In genomic region chr17:52606098-52606497, GRCh38 we compare ENCODE assay signal across 28 cellular contexts.
DNase-seq lines count a peak whose midpoint lies in the region; ATAC-seq and TF ChIP-seq lines count a peak whose summit lies in the region.
"Had no signal": no experiment of that assay in that cellular context is flagged by ENCODE, and none has a peak within 500 bp of the region (broad histone marks: within the 10 kb centered on the region; RNA-seq: fewer than 3 reads in every experiment).

No MANE protein-coding gene starts in this region.

- in situ Hi-C loops in GM23248 (cut with MboI), result no loop called here

- no peaks in the 10 kb centered on the region for H3K27me3 Mint-ChIP-seq in CD14-positive monocyte (ENCODE audit: low read depth in 3 of 3)

- H3K36me3 ChIP-seq in GM23248 (ENCODE audit: low read depth), result no peaks in the 10 kb centered on the region
- no peaks in the 10 kb centered on the region for H3K36me3 ChIP-seq in PC-3 (ENCODE audit: low read depth, low read length)
- H3K36me3 ChIP-seq in thyroid gland, result no peaks in the 10 kb centered on the region
- H3K36me3 ChIP-seq: cardiac muscle cell, colonic mucosa, esophagus squamous epithelium, gastroesophageal sphincter, MG63, transverse colon, WERI-Rb-1 had no signal

- H3K4me1 ChIP-seq in GM23248 (ENCODE audit: insufficient read depth) (no peaks in the 10 kb centered on the region), PC-3 (ENCODE audit: insufficient read depth, low read length) (no peaks in the 10 kb centered on the region), thyroid gland (no peaks in the 10 kb centered on the region)
- H3K4me1 ChIP-seq: colonic mucosa, esophagus squamous epithelium, gastroesophageal sphincter, transverse colon had no signal

- no peaks in the 10 kb centered on the region for H3K9me3 ChIP-seq in GM23248 (ENCODE audit: low read depth)
- H3K9me3 ChIP-seq in PC-3 (ENCODE audit: low read length), result peaks cover 21% of the 10 kb centered on the region
- H3K9me3 ChIP-seq in thyroid gland, result no peaks in the 10 kb centered on the region
- H3K9me3 ChIP-seq: colonic mucosa, esophagus squamous epithelium, gastroesophageal sphincter, MG63, transverse colon had no signal

- H3K4me3 ChIP-seq in GM23248 (no peak overlapping the region), PC-3 (ENCODE audit: low read length) (no peak overlapping the region), thyroid gland (replicated peaks in 1 of 3) (no peak overlapping the region)
- H3K4me3 ChIP-seq: cardiac muscle cell, colonic mucosa, esophagus squamous epithelium, gastroesophageal sphincter, K562, MG63, transverse colon had no signal

- no peak for TF ChIP-seq POLR2A in thyroid gland (IDR thresholded peaks at IDR 0.05)

- no peaks in the 10 kb centered on the region for H3K36me3 Mint-ChIP-seq in CD14-positive monocyte
- H3K36me3 Mint-ChIP-seq: activated naive CD4-positive, alpha-beta T cell treated with anti-CD3 and anti-CD28 coated beads, Interleukin-2, amount 50 U/mL, for 72 hours had no signal

- ATAC-seq in PC-3 (no peak), GM19328 (IDR thresholded peaks at IDR 0.05; ENCODE audit: unreplicated experiment) (no peak)
- ATAC-seq: activated naive CD4-positive, alpha-beta T cell treated with anti-CD3 and anti-CD28 coated beads, Interleukin-2, amount 50 U/mL, for 72 hours; gastroesophageal sphincter; K562 had no signal

- H3K4me2 ChIP-seq in GM23248 (ENCODE audit: unreplicated experiment) (no peak overlapping the region), PC-3 (ENCODE audit: low read length) (no peak overlapping the region)

- intact Hi-C loops in PC-3 (cut with micrococcal nuclease) (no loop called here), thyroid gland (cut with DNase I) (no loop called here), CD14-positive monocyte (cut with micrococcal nuclease) (no loop called here)

- H3K79me2 ChIP-seq in GM23248 (ENCODE audit: insufficient read depth), result no peaks in the 10 kb centered on the region
- H3K79me2 ChIP-seq in PC-3 (ENCODE audit: low read length), result no peaks in the 10 kb centered on the region

- H3K4me3 Mint-ChIP-seq in CD14-positive monocyte, result no peak overlapping the region
- H3K4me3 Mint-ChIP-seq: nephron had no signal

- H3K27me3 ChIP-seq in GM23248 (replicated peaks; ENCODE audit: insufficient read depth), result no peaks in the 10 kb centered on the region
- H3K27me3 ChIP-seq in PC-3 (ENCODE audit: low read length), result no peaks in the 10 kb centered on the region
- H3K27me3 ChIP-seq in thyroid gland, result no peaks in the 10 kb centered on the region
- H3K27me3 ChIP-seq: cardiac muscle cell, colonic mucosa, esophagus squamous epithelium, gastroesophageal sphincter, MG63, transverse colon had no signal

- H3K9ac ChIP-seq in GM23248, result no peak overlapping the region
- no peak overlapping the region for H3K9ac ChIP-seq in PC-3 (ENCODE audit: low read length)

- POLR2A ChIA-PET in PC-3 (lab: Charles Lee; ENCODE audit: unreplicated experiment), result no interaction called here

- WGBS in GM23248 (ENCODE audit: low coverage in 1 of 2, low lambda C conversion rate in 2 of 2, missing lambda C conversion rate in 2 of 2), 2 experiments, result 13 to 17% methylated on average over 2 of the region's 2 CpGs
- 46 to 50% methylated on average over 2 of the region's 2 CpGs for WGBS in thyroid gland, 2 donors

- peaks cover 0 to 12% (median 2%) of the 10 kb centered on the region in 7 donors for H3K9me3 Mint-ChIP-seq in CD14-positive monocyte
- H3K9me3 Mint-ChIP-seq: nephron had no signal

- CTCF ChIA-PET in PC-3 (lab: Charles Lee), result no interaction called here

- H3K27ac ChIP-seq in GM23248, result no peak overlapping the region
- peak overlapping the region; percentile 40; the same call in 1 of the 2 replicates for H3K27ac ChIP-seq in PC-3 (ENCODE audit: low read length)
- no peak overlapping the region for H3K27ac ChIP-seq in thyroid gland
- H3K27ac ChIP-seq: cardiac muscle cell, colonic mucosa, esophagus squamous epithelium, gastroesophageal sphincter, transverse colon, WERI-Rb-1 had no signal

- no peak overlapping the region for H3K27ac Mint-ChIP-seq in CD14-positive monocyte
- H3K27ac Mint-ChIP-seq: activated naive CD4-positive, alpha-beta T cell treated with anti-CD3 and anti-CD28 coated beads, Interleukin-2, amount 50 U/mL, for 72 hours had no signal

- TF ChIP-seq CTCF in PC-3 (conservative IDR thresholded peaks at IDR 0.05; ENCODE audit: low read depth, low read length), result no peak
- TF ChIP-seq CTCF in thyroid gland (IDR thresholded peaks at IDR 0.05), result no peak
- TF ChIP-seq CTCF in CD14-positive monocyte (IDR thresholded peaks at IDR 0.05), result no peak

- H3F3A ChIP-seq in GM23248 (ENCODE audit: insufficient read depth) (no peaks in the 10 kb centered on the region), PC-3 (ENCODE audit: low read length, unreplicated experiment) (no peaks in the 10 kb centered on the region)

- no peak overlapping the region for H2AFZ ChIP-seq in GM23248
- H2AFZ ChIP-seq in PC-3 (ENCODE audit: low read length), result no peak overlapping the region

- H3K4me1 Mint-ChIP-seq in CD14-positive monocyte, result no peaks in the 10 kb centered on the region

- no TSS peak for BruUV-seq in PC-3 (replicated peaks; lab: Mats Ljungman, UMichigan)

- H4K20me1 ChIP-seq in GM23248 (ENCODE audit: insufficient read depth) (no peaks in the 10 kb centered on the region), PC-3 (ENCODE audit: low read length) (no peaks in the 10 kb centered on the region)

- DNase-seq in GM23248, result peak; percentile 0
- DNase-seq in PC-3, result peak; percentile 58
- peak; percentile 66 for DNase-seq in dermis blood vessel endothelial cell
- peak; percentile 75 for DNase-seq in kidney tubule cell (ENCODE audit: low spot score)
- DNase-seq in thyroid gland, result no peak
- no peak for DNase-seq in iPS-NIHi11 (ENCODE audit: low spot score)
- no peak for DNase-seq in CD14-positive monocyte (ENCODE audit: low spot score)
- DNase-seq: activated CD4-positive, alpha-beta T cell treated with anti-CD3 and anti-CD28 coated beads for 4 hours; activated CD8-positive, alpha-beta memory T cell treated with anti-CD3 and anti-CD28 coated beads for 24 hours; activated T-cell treated with anti-CD3 and anti-CD28 coated beads for 4 hours; amygdala; colonic mucosa; DMS79; esophagus squamous epithelium; GF-D8; MG63; NCI-H1105 treated with DMSO at 0.1 percent for 48 hours; NCI-H2029; NCI-H524 treated with DMSO at 0.1 percent for 48 hours; stimulated activated CD4-positive, alpha-beta T cell treated with anti-CD3 and anti-CD28 coated beads, Interleukin-4, amount 100 ng/mL, for 24 hours; transverse colon; WERI-Rb-1 had no signal

- H3K9me2 ChIP-seq in GM23248 (ENCODE audit: insufficient read depth), result no peaks in the 10 kb centered on the region
- no peaks in the 10 kb centered on the region for H3K9me2 ChIP-seq in PC-3 (replicated peaks; ENCODE audit: low read length)

Comparison
In these comparisons a context has a peak if more than half of its experiments do, and no peak if none do; other contexts are left out.
1. DNase-seq: peak in GM23248 (single experiment), PC-3 (single experiment), dermis blood vessel endothelial cell (single experiment) and kidney tubule cell (single experiment); none in thyroid gland (0 of 2), iPS-NIHi11 (single experiment) and CD14-positive monocyte (single experiment).